22 cellular contexts compared by ENCODE assay signal in genomic region chr5:64758916-64759315, GRCh38.
"Had no signal": no experiment of that assay in that cellular context is flagged by ENCODE, and none has a peak within 500 bp of the region (broad histone marks: within the 10 kb centered on the region; RNA-seq: fewer than 3 reads in every experiment).

No MANE protein-coding gene starts in this region.

- H3K27me3 Mint-ChIP-seq: stimulated activated memory B cell treated with anti-CD40 and anti-IgM and Interleukin-4, amounts not matched to agents 10 μg/mL and 1 μg/mL and 100 μg/mL, for 72 hours; stimulated activated naive CD8-positive, alpha-beta T cell treated with anti-CD3 and anti-CD28 coated beads, Interleukin-15, Interleukin-2, amounts not matched to agents 100 ng/mL and 50 ng/mL, for 24 hours had no signal

- DNase-seq: cerebellar nuclear complex; effector CD8-positive, alpha-beta T cell; foreskin fibroblast; gastrocnemius medialis; head of caudate nucleus; left ventricle myocardium superior; lower lobe of right lung; natural killer cell; occipital lobe; ovary; posterior cingulate gyrus; psoas muscle; right cardiac atrium; sigmoid colon; stimulated activated CD4-positive, alpha-beta T cell treated with anti-CD3 and anti-CD28 coated beads, Interleukin-2, amount 100 ng/mL, for 24 hours; stimulated activated CD4-positive, alpha-beta T cell treated with anti-CD3 and anti-CD28 coated beads, Interleukin-4, amount 100 ng/mL, for 4 hours; transverse colon; upper lobe of right lung; uterus had no signal

- H3K4me3 Mint-ChIP-seq: natural killer cell; stimulated activated memory B cell treated with anti-CD40 and anti-IgM and Interleukin-4, amounts not matched to agents 10 μg/mL and 1 μg/mL and 100 μg/mL, for 72 hours; stimulated activated naive CD8-positive, alpha-beta T cell treated with anti-CD3 and anti-CD28 coated beads, Interleukin-15, Interleukin-2, amounts not matched to agents 100 ng/mL and 50 ng/mL, for 24 hours had no signal

- H3K27me3 ChIP-seq: gastrocnemius medialis, ovary, sigmoid colon, transverse colon, upper lobe of right lung, uterus had no signal

- H3K36me3 Mint-ChIP-seq: natural killer cell had no signal

- ATAC-seq: gastrocnemius medialis; left ventricle myocardium superior; lower lobe of right lung; natural killer cell; psoas muscle; right cardiac atrium; stimulated activated memory B cell treated with anti-CD40 and anti-IgM and Interleukin-4, amounts not matched to agents 10 μg/mL and 1 μg/mL and 100 μg/mL, for 72 hours; upper lobe of right lung had no signal

- H3K9me3 ChIP-seq: gastrocnemius medialis, lower lobe of right lung, ovary, psoas muscle, sigmoid colon, thoracic aorta, transverse colon, upper lobe of right lung, uterus had no signal

- H3K27ac ChIP-seq: gastrocnemius medialis, lower lobe of right lung, ovary, psoas muscle, sigmoid colon, thoracic aorta, transverse colon, upper lobe of right lung, uterus had no signal

- H3K9me3 Mint-ChIP-seq: natural killer cell; stimulated activated memory B cell treated with anti-CD40 and anti-IgM and Interleukin-4, amounts not matched to agents 10 μg/mL and 1 μg/mL and 100 μg/mL, for 72 hours; stimulated activated naive CD8-positive, alpha-beta T cell treated with anti-CD3 and anti-CD28 coated beads, Interleukin-15, Interleukin-2, amounts not matched to agents 100 ng/mL and 50 ng/mL, for 24 hours had no signal

- H3K27ac Mint-ChIP-seq: natural killer cell; stimulated activated memory B cell treated with anti-CD40 and anti-IgM and Interleukin-4, amounts not matched to agents 10 μg/mL and 1 μg/mL and 100 μg/mL, for 72 hours; stimulated activated naive CD8-positive, alpha-beta T cell treated with anti-CD3 and anti-CD28 coated beads, Interleukin-15, Interleukin-2, amounts not matched to agents 100 ng/mL and 50 ng/mL, for 24 hours had no signal

- H3K4me1 ChIP-seq: upper lobe of right lung, uterus had no signal
